Comparison of ENCODE assay signal across 17 cellular contexts in genomic region chr2:32418777-32419176, GRCh38.
DNase-seq lines count a peak whose midpoint lies in the region; ATAC-seq, FAIRE-seq and TF ChIP-seq lines count a peak whose summit lies in the region.
"Had no signal": no experiment of that assay in that cellular context is flagged by ENCODE, and none has a peak within 500 bp of the region (broad histone marks: within the 10 kb centered on the region; RNA-seq: fewer than 3 reads in every experiment).

No MANE protein-coding gene starts in this region.

- H3K9ac ChIP-seq in kidney (ENCODE audit: low read length in 2 of 2) (no peak overlapping the region), smooth muscle cell (ENCODE audit: low read depth) (no peak overlapping the region)

- H3K27ac ChIP-seq in A549 (no peak overlapping the region), kidney (ENCODE audit: low read depth in 2 of 2, low read length in 2 of 2) (no peak overlapping the region), smooth muscle cell (ENCODE audit: low read depth) (no peak overlapping the region), caudate nucleus (ENCODE audit: low read depth, low read length) (no peak overlapping the region)
- H3K27ac ChIP-seq: lower lobe of right lung, vagina, WERI-Rb-1 had no signal

- in situ Hi-C loops in astrocyte of the spinal cord (cut with HindIII; ENCODE audit: low sequenced_read_pairs) = no loop called here

- H3K36me3 ChIP-seq in kidney (ENCODE audit: control insufficient read depth in 1 of 2, insufficient read depth in 2 of 2, low read length in 2 of 2) = peaks cover 0 to 6% of the 10 kb centered on the region in 2 donors
- peaks cover 17% of the 10 kb centered on the region for H3K36me3 ChIP-seq in smooth muscle cell (ENCODE audit: low read depth)

- DNase-seq in A549 (ENCODE audit: low read depth in 1 of 2, low spot score in 1 of 2) = peak in 1 of 2 experiments; percentile 63
- peak; percentile 13 for DNase-seq in HT1080 (ENCODE audit: low read depth)
- peak; percentile 72 for DNase-seq in astrocyte of the spinal cord (ENCODE audit: low read depth, low spot score)
- peak; percentile 47 for DNase-seq in glomerular endothelial cell (ENCODE audit: extremely low read depth, low read depth, low spot score)
- no peak for DNase-seq in kidney
- DNase-seq in smooth muscle cell (lab: John Stamatoyannopoulos, UW; ENCODE audit: unreplicated experiment) = no peak
- no peak for DNase-seq in AML-193 (lab: John Stamatoyannopoulos, UW)
- DNase-seq in caudate nucleus (lab: John Stamatoyannopoulos, UW) = no peak
- DNase-seq: activated effector memory CD4-positive, alpha-beta T cell treated with Interleukin-2 at 50 U/mL for 16 hours; COR-L47; KBM-7; lower lobe of right lung; NCI-H1417; NCI-H345; stimulated activated naive CD4-positive, alpha-beta T cell treated with Interleukin-2 at 50 U/mL for 16 hours; WERI-Rb-1 had no signal

- TF ChIP-seq POLR2A in A549 (IDR thresholded peaks at IDR 0.05; ENCODE audit: low read length) = no peak

- peak overlapping the region; percentile 25; the same call in 2 of the 3 replicates for H3K4me2 ChIP-seq in A549
- H3K4me2 ChIP-seq in smooth muscle cell = no peak overlapping the region

- H3K4me3 ChIP-seq in A549 = no peak overlapping the region
- H3K4me3 ChIP-seq in astrocyte of the spinal cord (ENCODE audit: low read depth, low read length) = no peak overlapping the region
- no peak overlapping the region for H3K4me3 ChIP-seq in kidney (ENCODE audit: low read length in 2 of 2)
- H3K4me3 ChIP-seq in smooth muscle cell = no peak overlapping the region
- H3K4me3 ChIP-seq: lower lobe of right lung, vagina had no signal

- POLR2A ChIA-PET in A549 (lab: Yijun Ruan, JAX) = interaction anchor here (1.0 kb wide), 2 partner anchors 61 to 62 kb away, joined by 3 to 4 read pairs; partner anchors contain the start of gene BIRC6

- peaks cover 82% of the 10 kb centered on the region for H3K79me2 ChIP-seq in smooth muscle cell (ENCODE audit: low read depth)

- peaks cover 29% of the 10 kb centered on the region for H4K20me1 ChIP-seq in smooth muscle cell (ENCODE audit: low read depth)

- peaks cover 35% of the 10 kb centered on the region; the same call in 2 of the 3 replicates for H3K4me1 ChIP-seq in A549
- H3K4me1 ChIP-seq in kidney (ENCODE audit: control insufficient read depth in 1 of 2, insufficient read depth in 1 of 2, low read depth in 1 of 2, low read length in 2 of 2) = peaks cover 0 to 18% of the 10 kb centered on the region in 2 donors
- no peaks in the 10 kb centered on the region for H3K4me1 ChIP-seq in smooth muscle cell (ENCODE audit: low read depth)
- H3K4me1 ChIP-seq: lower lobe of right lung had no signal

- TF ChIP-seq RAD21 in A549 (conservative IDR thresholded peaks at IDR 0.05 in 1 of 2, IDR thresholded peaks at IDR 0.05 in 1 of 2) = no peak

- FAIRE-seq in A549 (lab: Jason Lieb, UNC) = no peak
- FAIRE-seq in kidney (lab: Jason Lieb, UNC) = no peak

- H3K9me3 ChIP-seq in A549 = no peaks in the 10 kb centered on the region
- no peaks in the 10 kb centered on the region for H3K9me3 ChIP-seq in kidney (ENCODE audit: control insufficient read depth in 1 of 2, low read length in 2 of 2)
- H3K9me3 ChIP-seq in smooth muscle cell (replicated peaks; ENCODE audit: low read depth) = no peaks in the 10 kb centered on the region
- H3K9me3 ChIP-seq: lower lobe of right lung, vagina had no signal

- intact Hi-C loops in kidney (cut with DNase I) = no loop called here

- H2AFZ ChIP-seq in smooth muscle cell (ENCODE audit: low read depth) = no peak overlapping the region

- H3F3A ChIP-seq in smooth muscle cell (ENCODE audit: low read depth) = no peaks in the 10 kb centered on the region

- ATAC-seq in A549 = peak in 1 of 2 experiments; percentile 52; a peak in 3 of 6 replicates

- CTCF ChIA-PET in A549 (lab: Yijun Ruan, JAX) = no interaction called here

- TF ChIP-seq EP300 in A549 (IDR thresholded peaks at IDR 0.05) = no peak

- WGBS in A549 (ENCODE audit: missing lambda C conversion rate) = 66% methylated on average over 5 of the region's 5 CpGs
- 92% methylated on average over 5 of the region's 5 CpGs for WGBS in smooth muscle cell (ENCODE audit: low lambda C conversion rate)

- TF ChIP-seq CTCF in A549 (IDR thresholded peaks at IDR 0.05) = no peak
- no peak for TF ChIP-seq CTCF in astrocyte of the spinal cord (IDR thresholded peaks at IDR 0.05; ENCODE audit: low read depth, low read length)
- no peak for TF ChIP-seq CTCF in kidney (IDR thresholded peaks at IDR 0.05; ENCODE audit: borderline replicate concordance, extremely low read depth, insufficient read depth)
- no peak for TF ChIP-seq CTCF in smooth muscle cell (IDR thresholded peaks at IDR 0.05; ENCODE audit: borderline replicate concordance, insufficient read depth, poor library complexity, severe bottlenecking)

- H3K27me3 ChIP-seq in smooth muscle cell (ENCODE audit: low read depth) = no peaks in the 10 kb centered on the region
- H3K27me3 ChIP-seq: vagina had no signal

TF ChIP-seq in A549, 52 proteins besides CTCF, POLR2A, EP300 and RAD21:
- no peak for TF ChIP-seq SREBF2 (IDR thresholded peaks at IDR 0.05)
- no peak for TF ChIP-seq REST (IDR thresholded peaks at IDR 0.05)
- TF ChIP-seq BHLHE40 (IDR thresholded peaks at IDR 0.05; ENCODE audit: low read depth, low read length) = 0 out of 2 replicates have a peak, but pooled peaks have one; percentile 16
- TF ChIP-seq RNF2 (IDR thresholded peaks at IDR 0.05; ENCODE audit: borderline replicate concordance, low read depth) = no peak
- peak; percentile 40; the same call in 1 of the 2 replicates for TF ChIP-seq GATA3 (IDR thresholded peaks at IDR 0.05; ENCODE audit: borderline replicate concordance)
- TF ChIP-seq NFE2L2 (conservative IDR thresholded peaks at IDR 0.05; ENCODE audit: low read length) = no peak
- TF ChIP-seq SMC3 (IDR thresholded peaks at IDR 0.05) = no peak
- no peak for TF ChIP-seq ESRRA (IDR thresholded peaks at IDR 0.05; ENCODE audit: borderline replicate concordance, low read length)
TF ChIP-seq in A549: peak in this region for 2.

Comparison
In these comparisons a context has a peak if more than half of its experiments do, and no peak if none do; other contexts are left out.
1. DNase-seq: peak in HT1080 (single experiment), astrocyte of the spinal cord (single experiment) and glomerular endothelial cell (single experiment); none in kidney (single experiment), smooth muscle cell (single experiment), AML-193 (0 of 2) and caudate nucleus (0 of 61).